In genomic region chr1:149849947-149850360, GRCh38 we compare ENCODE assay signal across 8 cellular contexts. TPM values are rescaled to one million over a fixed set of nuclear protein-coding genes. Genes with fewer than 3 reads are reported as not detected.
DNase-seq lines count a peak whose midpoint lies in the region; ATAC-seq, FAIRE-seq and TF ChIP-seq lines count a peak whose summit lies in the region.

No MANE protein-coding gene starts in this region.

- DNase-seq in GM12864 (ENCODE audit: low read depth) (no peak), PC-9 (no peak), nephron progenitor cell (no peak), GM12891 (ENCODE audit: insufficient read length, low spot score) (no peak)
- no peak for DNase-seq in activated effector memory CD4-positive, alpha-beta T cell treated with Interleukin-2 at 50 U/mL for 16 hours

- TF ChIP-seq POLR2A in GM12891 (IDR thresholded peaks at IDR 0.05; ENCODE audit: low read depth, low read length): no peak

- 1 to 2% methylated on average over 5 of the region's 9 CpGs for WGBS in ectodermal cell, 2 experiments

- H3K9me2 ChIP-seq in PC-9 (ENCODE audit: insufficient read depth): no peaks in the 10 kb centered on the region

- H3K36me3 ChIP-seq in PC-9 (ENCODE audit: low read depth) (peaks cover 16% of the 10 kb centered on the region), ectodermal cell (ENCODE audit: control insufficient read depth, insufficient read depth, low read length) (no peaks in the 10 kb centered on the region)

- CTCF ChIA-PET in PC-9 (lab: Charles Lee): no interaction called here

- no peak for FAIRE-seq in GM12891 (lab: Jason Lieb, UNC)

- H3K27me3 ChIP-seq in PC-9 (ENCODE audit: insufficient read depth, low read depth): no peaks in the 10 kb centered on the region
- H3K27me3 ChIP-seq in ectodermal cell (ENCODE audit: control insufficient read depth, insufficient read depth, low read length, poor library complexity, severe bottlenecking): no peaks in the 10 kb centered on the region

- H2AFZ ChIP-seq in PC-9: no peak overlapping the region

- POLR2A ChIA-PET in PC-9 (lab: Charles Lee; ENCODE audit: unreplicated experiment): interaction anchor here (0.7 to 1.5 kb wide), 2 partner anchors 36 to 37 kb away, joined by 7 to 10 read pairs; a partner anchor contains a TSS

- H3K9me3 Mint-ChIP-seq in nephron progenitor cell: no peaks in the 10 kb centered on the region

- intact Hi-C loops in PC-9 (cut with micrococcal nuclease; ENCODE audit: unreplicated experiment): no loop called here

- TF ChIP-seq CTCF in GM12864 (IDR thresholded peaks at IDR 0.05; ENCODE audit: low read depth, low read length, missing control alignments): no peak
- no peak for TF ChIP-seq CTCF in PC-9 (conservative IDR thresholded peaks at IDR 0.05)
- TF ChIP-seq CTCF in nephron progenitor cell (IDR thresholded peaks at IDR 0.05): no peak

- H3K4me3 ChIP-seq in GM12864 (ENCODE audit: low read depth, low read length): peak overlapping the region; percentile 90
- H3K4me3 ChIP-seq in PC-9: peak overlapping the region; percentile 94
- peak overlapping the region; percentile 53 for H3K4me3 ChIP-seq in ectodermal cell (ENCODE audit: insufficient read depth, low read depth, low read length)

- H3K4me1 ChIP-seq in PC-9 (replicated peaks; ENCODE audit: insufficient read depth): peaks cover 42% of the 10 kb centered on the region
- H3K4me1 ChIP-seq in ectodermal cell (ENCODE audit: control insufficient read depth, insufficient read depth, low read length): peaks cover 8% of the 10 kb centered on the region

- H3K27ac ChIP-seq in PC-9 (peak overlapping the region; percentile 61), ectodermal cell (ENCODE audit: insufficient read depth, low read depth, low read length, poor library complexity, severe bottlenecking) (peak overlapping the region; percentile 41)

- H3K27ac Mint-ChIP-seq in nephron progenitor cell: peak overlapping the region; percentile 99

- H3K79me2 ChIP-seq in PC-9 (ENCODE audit: low read depth): peaks cover 52% of the 10 kb centered on the region

- no TSS peak for BruUV-seq in PC-9 (replicated peaks; lab: Mats Ljungman, UMichigan)

- no peaks in the 10 kb centered on the region for H3K36me3 Mint-ChIP-seq in nephron progenitor cell (ENCODE audit: low read depth)

- peaks cover 29% of the 10 kb centered on the region; the same call in 1 of the 2 replicates for H4K20me1 ChIP-seq in PC-9 (ENCODE audit: insufficient read depth)

- H3K9me3 ChIP-seq in PC-9 (ENCODE audit: insufficient read depth, low read depth) (no peaks in the 10 kb centered on the region), ectodermal cell (ENCODE audit: control insufficient read depth, low read length) (no peaks in the 10 kb centered on the region)

- H3K4me2 ChIP-seq in PC-9: peak overlapping the region; percentile 100

- peaks cover 51% of the 10 kb centered on the region for H3K4me1 Mint-ChIP-seq in nephron progenitor cell

- peak overlapping the region; percentile 94 for H3K4me3 Mint-ChIP-seq in nephron progenitor cell

- ATAC-seq in GM18858 (IDR thresholded peaks at IDR 0.05; ENCODE audit: unreplicated experiment): no peak
- ATAC-seq in GM21381 (IDR thresholded peaks at IDR 0.05; ENCODE audit: unreplicated experiment): no peak

- no peaks in the 10 kb centered on the region for H3K27me3 Mint-ChIP-seq in nephron progenitor cell (ENCODE audit: low read depth, poor library complexity)

- peaks cover 33% of the 10 kb centered on the region for H3F3A ChIP-seq in PC-9 (ENCODE audit: insufficient read depth, low read depth)

TF ChIP-seq in GM12891, 5 proteins besides CTCF, POLR2A, EP300 and RAD21:
- TF ChIP-seq POU2F2 (IDR thresholded peaks at IDR 0.05; ENCODE audit: low read depth, low read length): no peak
- TF ChIP-seq TAF1 (IDR thresholded peaks at IDR 0.05; ENCODE audit: low read depth, low read length): no peak
- no peak for TF ChIP-seq POLR2AphosphoS5 (IDR thresholded peaks at IDR 0.05; ENCODE audit: low read depth, low read length)
- no peak for TF ChIP-seq PAX5 (IDR thresholded peaks at IDR 0.05; ENCODE audit: insufficient read depth, low read length, severe bottlenecking)
- no peak for TF ChIP-seq SPI1 (IDR thresholded peaks at IDR 0.05; ENCODE audit: low read depth, low read length)

RNA-seq across cellular contexts. Expression of gene BOLA1, which starts 49.4 kb away (rescaled TPM):
- total RNA-seq in PC-9 (2021): 16.2 and 23.7 TPM in 2 replicates
- polyA plus RNA-seq in ectodermal cell (2013, experiment 1 of 4): 8.5 TPM
- 6.8 TPM for polyA plus RNA-seq in ectodermal cell (2013, experiment 2 of 4)
- 8.1 TPM for polyA plus RNA-seq in ectodermal cell (2013, experiment 3 of 4)
- 7.9 TPM for polyA plus RNA-seq in ectodermal cell (2013, experiment 4 of 4)
- 15.7 TPM for polyA plus RNA-seq in GM12891 (2012; ENCODE audit: low read depth, missing spikeins)
